ENCODE assay signal across 1 cellular context in genomic region chr17:72561266-72561665, GRCh38.
TF ChIP-seq lines count a peak whose summit lies in the region.

No MANE protein-coding gene starts in this region.

TF ChIP-seq in GM12878, 131 proteins besides CTCF, POLR2A, EP300 and RAD21 (continued from another document):
- TF ChIP-seq IRF5 (IDR thresholded peaks at IDR 0.05; ENCODE audit: borderline replicate concordance) (no peak), HDGF (IDR thresholded peaks at IDR 0.05) (no peak)
